Comparison of ENCODE assay signal across 30 cellular contexts in the genomic region with DNA sequence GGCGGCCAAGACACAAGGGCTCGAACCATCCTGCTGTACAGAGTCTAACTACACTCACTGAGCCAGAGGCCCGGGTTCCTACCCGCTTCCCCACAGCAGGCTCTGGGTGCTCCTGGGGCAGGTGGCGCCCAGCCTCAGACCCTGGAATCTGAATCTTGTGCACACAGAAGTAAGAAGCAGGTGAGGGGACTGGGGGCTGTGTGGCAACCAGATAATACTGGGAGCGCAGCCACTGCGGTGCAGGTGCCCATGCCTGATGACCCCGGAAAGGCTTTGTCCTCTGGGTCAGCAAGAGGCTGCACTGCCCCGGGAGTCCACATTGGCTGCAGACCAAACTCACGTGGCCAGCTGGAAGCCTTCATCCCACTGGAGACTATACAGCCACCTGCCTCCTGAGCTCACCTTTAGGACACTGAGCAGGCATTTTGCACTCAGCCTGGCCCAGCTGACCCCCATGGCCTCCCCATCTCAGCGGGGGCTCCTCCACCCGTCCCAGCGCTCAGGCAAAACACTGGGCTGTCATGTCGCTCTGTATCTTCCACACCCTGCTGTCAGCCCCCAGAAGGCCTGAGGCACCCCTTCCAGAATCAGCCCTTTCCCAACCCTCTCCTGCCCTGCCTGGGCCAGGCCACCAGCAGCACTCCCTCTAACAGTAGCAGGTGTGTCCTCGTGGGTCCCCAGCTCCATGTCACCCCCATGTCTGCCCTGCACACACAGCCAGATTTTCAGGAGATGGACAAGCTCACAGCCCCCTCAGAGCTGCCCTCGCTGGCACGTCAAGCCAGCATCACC.
"Had no signal": no experiment of that assay in that cellular context is flagged by ENCODE, and none has a peak within 500 bp of the region (broad histone marks: within the 10 kb centered on the region; RNA-seq: fewer than 3 reads in every experiment).

No MANE protein-coding gene starts in this region.

- H3K27me3 ChIP-seq: body of pancreas, hepatocyte, ovary, transverse colon had no signal

- H3K79me2 ChIP-seq: hepatocyte had no signal

- H3K4me1 ChIP-seq: body of pancreas, gastroesophageal sphincter, prostate gland, transverse colon had no signal

- H3K4me1 Mint-ChIP-seq: activated CD4-positive, alpha-beta T cell treated with anti-CD3 and anti-CD28 coated beads, Interleukin-2, amount 10 ng/mL, durations not matched to agents 7 days and 5 days; activated CD8-positive, alpha-beta memory T cell treated with anti-CD3 and anti-CD28 coated beads, Interleukin-2, amount 10 ng/mL, durations not matched to agents 7 days and 5 days had no signal

- H3K27ac ChIP-seq: body of pancreas, gastroesophageal sphincter, hepatocyte, ovary, prostate gland, transverse colon had no signal

- DNase-seq: activated CD4-positive, alpha-beta T cell treated with anti-CD3 and anti-CD28 coated beads for 1 hour; activated CD4-positive, alpha-beta T cell treated with anti-CD3 and anti-CD28 coated beads, Interleukin-2, amount 10 ng/mL, durations not matched to agents 7 days and 5 days; activated CD8-positive, alpha-beta memory T cell treated with anti-CD3 and anti-CD28 coated beads, Interleukin-2, amount 10 ng/mL, durations not matched to agents 7 days and 5 days; activated CD8-positive, alpha-beta T cell treated with anti-CD3 and anti-CD28 coated beads for 36 hours; activated effector memory CD4-positive, alpha-beta T cell treated with Interleukin-2 at 50 U/mL for 16 hours; activated naive CD4-positive, alpha-beta T cell treated with Interleukin-2 at 50 U/mL for 16 hours; activated T-cell treated with anti-CD3 and anti-CD28 coated beads for 4 hours; activated T-cell treated with anti-CD3 and anti-CD28 coated beads, Interleukin-2, amount 50 U/mL, for 72 hours; body of pancreas; cortex of kidney; effector memory CD8-positive, alpha-beta T cell; erythroblast; left colon; mesendoderm; mucosa of descending colon; retina; stimulated activated CD4-positive, alpha-beta T cell treated with anti-CD3 and anti-CD28 coated beads, Interleukin-15, amount 100 ng/mL, for 24 hours; stimulated activated CD4-positive, alpha-beta T cell treated with anti-CD3 and anti-CD28 coated beads, Interleukin-2, amount 100 ng/mL, for 24 hours; stimulated activated naive B cell treated with anti-CD40 and anti-IgM and Interleukin-4, amounts not matched to agents 10 μg/mL and 1 μg/mL and 100 μg/mL, for 72 hours; T-helper 9 cell; transverse colon had no signal

- H3K27me3 Mint-ChIP-seq: activated CD8-positive, alpha-beta T cell treated with anti-CD3 and anti-CD28 coated beads for 36 hours; activated naive CD8-positive, alpha-beta T cell had no signal

- FAIRE-seq: keratinocyte had no signal

- H3K36me3 ChIP-seq: gastroesophageal sphincter, ovary, prostate gland, transverse colon had no signal

- H3K4me3 Mint-ChIP-seq: activated CD4-positive, alpha-beta T cell treated with anti-CD3 and anti-CD28 coated beads, Interleukin-2, amount 10 ng/mL, durations not matched to agents 7 days and 5 days; activated CD8-positive, alpha-beta memory T cell treated with anti-CD3 and anti-CD28 coated beads, Interleukin-2, amount 10 ng/mL, durations not matched to agents 7 days and 5 days; activated CD8-positive, alpha-beta T cell treated with anti-CD3 and anti-CD28 coated beads for 36 hours; activated naive CD8-positive, alpha-beta T cell; activated T-cell treated with anti-CD3 and anti-CD28 coated beads, Interleukin-2, amount 50 U/mL, for 72 hours; effector memory CD8-positive, alpha-beta T cell; natural killer cell treated with Interleukin-12 subunit alpha and Interleukin-12 subunit beta and Interleukin-15 and Interleukin-18, amount 100 ng/mL, for 72 hours; stimulated activated naive B cell treated with anti-CD40 and anti-IgM and Interleukin-4, amounts not matched to agents 10 μg/mL and 1 μg/mL and 100 μg/mL, for 72 hours had no signal

- H3K27ac Mint-ChIP-seq: activated CD4-positive, alpha-beta T cell treated with anti-CD3 and anti-CD28 coated beads, Interleukin-2, amount 10 ng/mL, durations not matched to agents 7 days and 5 days; activated CD8-positive, alpha-beta memory T cell treated with anti-CD3 and anti-CD28 coated beads, Interleukin-2, amount 10 ng/mL, durations not matched to agents 7 days and 5 days; activated CD8-positive, alpha-beta T cell treated with anti-CD3 and anti-CD28 coated beads for 36 hours; activated naive CD8-positive, alpha-beta T cell; activated T-cell treated with anti-CD3 and anti-CD28 coated beads, Interleukin-2, amount 50 U/mL, for 72 hours; natural killer cell treated with Interleukin-12 subunit alpha and Interleukin-12 subunit beta and Interleukin-15 and Interleukin-18, amount 100 ng/mL, for 72 hours had no signal

- H3K4me3 ChIP-seq: body of pancreas, gastroesophageal sphincter, hepatocyte, lung, mucosa of descending colon, ovary, prostate gland, smooth muscle cell, transverse colon had no signal

- H3K9me3 ChIP-seq: ovary, prostate gland had no signal

- ATAC-seq: activated CD8-positive, alpha-beta memory T cell treated with anti-CD3 and anti-CD28 coated beads, Interleukin-2, amount 10 ng/mL, durations not matched to agents 7 days and 5 days; activated CD8-positive, alpha-beta T cell treated with anti-CD3 and anti-CD28 coated beads for 36 hours; activated T-cell treated with anti-CD3 and anti-CD28 coated beads, Interleukin-2, amount 50 U/mL, for 72 hours; body of pancreas; effector memory CD8-positive, alpha-beta T cell; gastroesophageal sphincter; left colon; mucosa of descending colon; stimulated activated naive B cell treated with anti-CD40 and anti-IgM and Interleukin-4, amounts not matched to agents 10 μg/mL and 1 μg/mL and 100 μg/mL, for 72 hours had no signal

- H3K36me3 Mint-ChIP-seq: activated CD8-positive, alpha-beta memory T cell treated with anti-CD3 and anti-CD28 coated beads, Interleukin-2, amount 10 ng/mL, durations not matched to agents 7 days and 5 days had no signal

- H3K4me2 ChIP-seq: hepatocyte, smooth muscle cell had no signal

- H2AFZ ChIP-seq: hepatocyte had no signal
